In genomic region chr17:18008496-18009268, GRCh38 we compare ENCODE assay signal across 1 cellular context.
A peak's percentile ranks its signal among the peaks of the same experiment; 100 is the strongest.
TF ChIP-seq lines count a peak whose summit lies in the region.

No MANE protein-coding gene starts in this region.

TF ChIP-seq in IMR-90, 13 proteins besides CTCF, POLR2A, EP300 and RAD21 (continued from another document):
- TF ChIP-seq CEBPB (IDR thresholded peaks at IDR 0.05; ENCODE audit: low read depth, low read length) (peak; percentile 83), RFX5 (IDR thresholded peaks at IDR 0.05; ENCODE audit: low read depth, low read length) (no peak), RCOR1 (IDR thresholded peaks at IDR 0.05; ENCODE audit: insufficient replicate concordance, low read length) (no peak)
